In genomic region chr11:14643697-14644395, GRCh38 we compare ENCODE assay signal across 8 cellular contexts. TPM values are rescaled to one million over a fixed set of nuclear protein-coding genes. Genes with fewer than 3 reads are reported as not detected.
DNase-seq lines count a peak whose midpoint lies in the region; ATAC-seq and TF ChIP-seq lines count a peak whose summit lies in the region.

PDE3B (plus strand) TSS chr11:14643804; CDS start chr11:14644076, 272 bp downstream.

- BruUV-seq in A673 (replicated peaks; lab: Mats Ljungman, UMichigan) = no TSS peak

- H3K9me3 ChIP-seq in A673 (ENCODE audit: low read depth, low read length, poor library complexity, severe bottlenecking) (no peaks in the 10 kb centered on the region), left lung (no peaks in the 10 kb centered on the region)

- DNase-seq in A673 (ENCODE audit: low spot score) (peak; percentile 66), NCI-H2227 treated with DMSO at 0.1 percent for 48 hours (lab: John Stamatoyannopoulos, UW) (peak; percentile 44), left lung (peak; percentile 90 to 91)
- peak; percentile 49 for DNase-seq in activated CD4-positive, alpha-beta T cell treated with anti-CD3 and anti-CD28 coated beads for 1 hour
- DNase-seq in stimulated activated CD4-positive, alpha-beta T cell treated with anti-CD3 and anti-CD28 coated beads, Interleukin-4, amount 100 ng/mL, for 24 hours = peak; percentile 76

- H3K4me1 ChIP-seq in A673 (ENCODE audit: insufficient read depth, low read length, poor library complexity, severe bottlenecking) (peaks cover 7% of the 10 kb centered on the region), left lung (peaks cover 5 to 45% of the 10 kb centered on the region in 2 donors)

- POLR2A ChIA-PET in A673 (lab: Charles Lee; ENCODE audit: low non-redundant PET) = no interaction called here

- H3K27me3 ChIP-seq in A673 (replicated peaks; ENCODE audit: insufficient read depth, low read depth, low read length, poor library complexity) (peaks cover 25% of the 10 kb centered on the region), left lung (peaks cover 0 to 22% of the 10 kb centered on the region in 2 donors)

- CTCF ChIA-PET in A673 (lab: Charles Lee) = no interaction called here

- no peak within 1 kb of the TSS for H3K27ac ChIP-seq in A673 (ENCODE audit: low read depth, low read length, poor library complexity, severe bottlenecking)
- peak within 1 kb of the TSS; percentile 39 for H3K27ac ChIP-seq in cingulate gyrus (ENCODE audit: low read depth, low read length)
- H3K27ac ChIP-seq in left lung = peak within 1 kb of the TSS; percentile 87 to 94

- ATAC-seq in GM18517 (IDR thresholded peaks at IDR 0.05; ENCODE audit: unreplicated experiment) = peak; percentile 63
- peak; percentile 73 for ATAC-seq in HG03045 (IDR thresholded peaks at IDR 0.05; ENCODE audit: unreplicated experiment)
- peak; percentile 93 for ATAC-seq in left lung

- no peaks in the 10 kb centered on the region for H3K36me3 ChIP-seq in A673 (ENCODE audit: insufficient read depth, low read length, poor library complexity, severe bottlenecking)
- H3K36me3 ChIP-seq in left lung = no peaks in the 10 kb centered on the region

- H3K4me3 ChIP-seq in A673 (ENCODE audit: low read depth, low read length, poor library complexity, severe bottlenecking) = peak within 1 kb of the TSS; percentile 70
- peak within 1 kb of the TSS; percentile 84 to 93 for H3K4me3 ChIP-seq in left lung

- TF ChIP-seq CTCF in A673 (conservative IDR thresholded peaks at IDR 0.05; ENCODE audit: low read depth, low read length) = no peak
- peak in 1 of 2 donors; percentile 15 for TF ChIP-seq CTCF in left lung (IDR thresholded peaks at IDR 0.05)

- intact Hi-C loops in A673 (cut with micrococcal nuclease; ENCODE audit: unreplicated experiment) = loop anchor here (5.0 to 10.0 kb wide), 3 partner anchors 59 to 263 kb away; no protein-coding TSS in a partner anchor
- intact Hi-C loops in left lung (cut with DNase I) = no loop called here

RNA-seq across cellular contexts. Expression of gene PDE3B, which starts in this region (rescaled TPM):
- 3.8 and 4.8 TPM in 2 replicates for total RNA-seq in A673 (2021)
- total RNA-seq in left lung = 10 to 100 TPM; 17.0 to 20.8 TPM
